10 cellular contexts compared by ENCODE assay signal in genomic region chr21:14591882-14592281, GRCh38. TPM values are rescaled to one million over a fixed set of nuclear protein-coding genes. Genes with fewer than 3 reads are reported as not detected.
DNase-seq lines count a peak whose midpoint lies in the region; TF ChIP-seq lines count a peak whose summit lies in the region.
"Had no signal": no experiment of that assay in that cellular context is flagged by ENCODE, and none has a peak within 500 bp of the region (broad histone marks: within the 10 kb centered on the region; RNA-seq: fewer than 3 reads in every experiment).

No MANE protein-coding gene starts in this region.

- H3K27ac ChIP-seq in right atrium auricular region (no peak overlapping the region), testis (no peak overlapping the region)

- 82 to 84% methylated on average over 2 of the region's 2 CpGs for WGBS in testis, 2 donors

- TF ChIP-seq CTCF in right atrium auricular region (IDR thresholded peaks at IDR 0.05) (no peak), testis (IDR thresholded peaks at IDR 0.05) (no peak)

- in situ Hi-C loops in ACHN (cut with HindIII; ENCODE audit: low pct_ligation_motif_present, low pct_unique_long_range_greater_than_20kb, low sequenced_read_pairs), result no loop called here

- H3K36me3 ChIP-seq in right atrium auricular region (no peaks in the 10 kb centered on the region), testis (ENCODE audit: low read depth, missing control alignments) (no peaks in the 10 kb centered on the region)
- H3K36me3 ChIP-seq: BLaER1 treated with 17β-estradiol and CSF1 and Interleukin-3, amounts not matched to agents 10 nM and 100 nM had no signal

- peak; percentile 4 for DNase-seq in activated effector memory CD4-positive, alpha-beta T cell treated with Interleukin-2 at 50 U/mL for 16 hours
- no peak for DNase-seq in activated effector memory CD4-positive, alpha-beta T cell treated with anti-CD3 and anti-CD28 coated beads, Interleukin-2, amount 50 U/mL, for 16 hours
- DNase-seq in UCSD-AML1 (lab: John Stamatoyannopoulos, UW; ENCODE audit: unreplicated experiment) (peak; percentile 15), right atrium auricular region (ENCODE audit: low spot score) (peak; percentile 62), testis (peak; percentile 16), NCI-H146 treated with DMSO at 0.1 percent for 48 hours (lab: John Stamatoyannopoulos, UW; ENCODE audit: unreplicated experiment) (no peak), NCI-H2196 treated with DMSO at 0.1 percent for 48 hours (lab: John Stamatoyannopoulos, UW; ENCODE audit: unreplicated experiment) (no peak), ACHN (no peak)
- DNase-seq: amniotic stem cell had no signal

- H3K4me3 ChIP-seq in right atrium auricular region (no peak overlapping the region), testis (no peak overlapping the region)
- H3K4me3 ChIP-seq: BLaER1 treated with 17β-estradiol and CSF1 and Interleukin-3, amounts not matched to agents 10 nM and 100 nM had no signal

- H3K9me3 ChIP-seq in right atrium auricular region, result no peaks in the 10 kb centered on the region
- H3K9me3 ChIP-seq in testis, result no peaks in the 10 kb centered on the region

- intact Hi-C loops in testis (cut with DNase I; ENCODE audit: low total_unique reads), result no loop called here

- no peak for TF ChIP-seq POLR2A in testis (IDR thresholded peaks at IDR 0.05)

- no peaks in the 10 kb centered on the region for H3K4me1 ChIP-seq in right atrium auricular region
- no peaks in the 10 kb centered on the region for H3K4me1 ChIP-seq in testis

- no peaks in the 10 kb centered on the region for H3K27me3 ChIP-seq in right atrium auricular region
- no peaks in the 10 kb centered on the region for H3K27me3 ChIP-seq in testis
- H3K27me3 ChIP-seq: BLaER1 treated with 17β-estradiol and CSF1 and Interleukin-3, amounts not matched to agents 10 nM and 100 nM had no signal

RNA-seq across cellular contexts. Expression of gene SAMSN1, which starts 45.8 kb away (rescaled TPM):
- 1 to 10 TPM; 3.2 to 3.7 TPM for total RNA-seq in right atrium auricular region
- total RNA-seq in testis, result 1 to 10 TPM in 1 of 2 donors, under 1 TPM in 1; 0.71 to 1.7 TPM
- polyA plus RNA-seq in testis (ENCODE audit: insufficient read depth, low read depth, low replicate concordance), result 2.2 TPM

Comparison
In these comparisons a context has a peak if more than half of its experiments do, and no peak if none do; other contexts are left out.
1. DNase-seq: peak in activated effector memory CD4-positive, alpha-beta T cell treated with Interleukin-2 at 50 U/mL for 16 hours (single experiment), UCSD-AML1 (single experiment), right atrium auricular region (single experiment) and testis (single experiment); none in activated effector memory CD4-positive, alpha-beta T cell treated with anti-CD3 and anti-CD28 coated beads, Interleukin-2, amount 50 U/mL, for 16 hours (single experiment), NCI-H146 treated with DMSO at 0.1 percent for 48 hours (single experiment), NCI-H2196 treated with DMSO at 0.1 percent for 48 hours (single experiment) and ACHN (single experiment).